Comparison of ENCODE assay signal across 17 cellular contexts in genomic region chr21:27513016-27513415, GRCh38.
A peak's percentile ranks its signal among the peaks of the same experiment; 100 is the strongest.
DNase-seq lines count a peak whose midpoint lies in the region; ATAC-seq and TF ChIP-seq lines count a peak whose summit lies in the region.
"Had no signal": no experiment of that assay in that cellular context is flagged by ENCODE, and none has a peak within 500 bp of the region (broad histone marks: within the 10 kb centered on the region; RNA-seq: fewer than 3 reads in every experiment).

No MANE protein-coding gene starts in this region.

- H2AFZ ChIP-seq in mammary epithelial cell (ENCODE audit: low read depth, low read length) = peak overlapping the region; percentile 12

- TF ChIP-seq CTCF in mammary epithelial cell (conservative IDR thresholded peaks at IDR 0.05 in 1 of 2, IDR thresholded peaks at IDR 0.05 in 1 of 2; ENCODE audit: extremely low read depth in 1 of 2, insufficient read depth in 1 of 2, low read depth in 1 of 2, low read length in 2 of 2) = no peak

- dilution Hi-C loops in mammary epithelial cell (cut with HindIII; ENCODE audit: low sequenced_read_pairs) = no loop called here

- BruUV-seq in mammary epithelial cell (replicated peaks; lab: Mats Ljungman, UMichigan) = no TSS peak

- in situ Hi-C loops in mammary epithelial cell (cut with MboI; ENCODE audit: low sequenced_read_pairs in 2 of 2) = no loop called here

- 50% methylated on average over 1 of the region's 1 CpG for WGBS in mammary epithelial cell (ENCODE audit: low coverage, missing lambda C conversion rate)

- peaks cover 11% of the 10 kb centered on the region for H3K9me3 ChIP-seq in mammary epithelial cell (replicated peaks; ENCODE audit: insufficient read depth, low read length)
- H3K9me3 ChIP-seq: SJSA1 had no signal

- DNase-seq in COLO829 (ENCODE audit: low spot score) = peak; percentile 4
- peak; percentile 69 for DNase-seq in M059J (ENCODE audit: low read depth)
- DNase-seq in mammary epithelial cell = peak; percentile 46
- peak; percentile 20 for DNase-seq in left kidney (ENCODE audit: low read depth, low spot score)
- DNase-seq in T1000 (lab: John Stamatoyannopoulos, UW) = no peak
- DNase-seq in HK-2 (ENCODE audit: unreplicated experiment) = no peak
- DNase-seq in stimulated activated CD4-positive, alpha-beta T cell treated with anti-CD3 and anti-CD28 coated beads, Interleukin-2, amount 100 ng/mL, for 48 hours = no peak
- DNase-seq: EL, NCI-H1105 treated with DMSO at 0.1 percent for 48 hours, NCI-H1694 treated with DMSO at 0.1 percent for 48 hours, NCI-H510A, NCI-H82, PC-3 had no signal

- intact Hi-C loops in mammary epithelial cell (cut with micrococcal nuclease) = no loop called here

- no peaks in the 10 kb centered on the region for H4K20me1 ChIP-seq in mammary epithelial cell (ENCODE audit: insufficient read depth, low read length)

- no peak for ATAC-seq in HG03520 (IDR thresholded peaks at IDR 0.05; ENCODE audit: unreplicated experiment)
- ATAC-seq: HepG2, PC-3 had no signal

- H3K27ac ChIP-seq in mammary epithelial cell (ENCODE audit: insufficient read depth, low read depth, low read length) = peak overlapping the region; percentile 73
- H3K27ac ChIP-seq: C4-2B, SJSA1 had no signal

- no peak overlapping the region for H3K4me3 ChIP-seq in mammary epithelial cell (replicated peaks in 1 of 3; ENCODE audit: insufficient read depth in 1 of 3, low read depth in 2 of 3, low read length in 3 of 3)
- H3K4me3 ChIP-seq: SJSA1 had no signal

- CTCF ChIA-PET in mammary epithelial cell (lab: Charles Lee; ENCODE audit: low non-redundant PET) = no interaction called here

- peak overlapping the region; percentile 32 for H3K4me2 ChIP-seq in mammary epithelial cell (ENCODE audit: insufficient read depth, low read depth, low read length)

- no peaks in the 10 kb centered on the region for H3K36me3 ChIP-seq in mammary epithelial cell (ENCODE audit: insufficient read depth, low read length)
- H3K36me3 ChIP-seq: SJSA1 had no signal

- no peaks in the 10 kb centered on the region for H3K79me2 ChIP-seq in mammary epithelial cell (ENCODE audit: insufficient read depth, low read length)

- no peaks in the 10 kb centered on the region for H3K27me3 ChIP-seq in mammary epithelial cell (ENCODE audit: insufficient read depth, low read length)
- H3K27me3 ChIP-seq: SJSA1 had no signal

- peaks cover 30% of the 10 kb centered on the region for H3K4me1 ChIP-seq in mammary epithelial cell (ENCODE audit: insufficient read depth, low read length)
- H3K4me1 ChIP-seq: SJSA1 had no signal

- peak overlapping the region; percentile 7 for H3K9ac ChIP-seq in mammary epithelial cell (ENCODE audit: insufficient read depth, low read length)

Comparison
In these comparisons a context has a peak if more than half of its experiments do, and no peak if none do; other contexts are left out.
1. DNase-seq: peak in COLO829 (single experiment), M059J (single experiment), mammary epithelial cell (single experiment) and left kidney (single experiment); none in T1000 (single experiment), HK-2 (single experiment) and stimulated activated CD4-positive, alpha-beta T cell treated with anti-CD3 and anti-CD28 coated beads, Interleukin-2, amount 100 ng/mL, for 48 hours (0 of 2).